Comparison of ENCODE assay signal across 10 cellular contexts in genomic region chrX:1165535-1166196, GRCh38. TPM values are rescaled to one million over a fixed set of nuclear protein-coding genes. Genes with fewer than 3 reads are reported as not detected.
DNase-seq lines count a peak whose midpoint lies in the region; TF ChIP-seq lines count a peak whose summit lies in the region.
"Had no signal": no experiment of that assay in that cellular context is flagged by ENCODE, and none has a peak within 500 bp of the region (broad histone marks: within the 10 kb centered on the region; RNA-seq: fewer than 3 reads in every experiment).

No MANE protein-coding gene starts in this region.

- H3K27me3 ChIP-seq in SJSA1 (replicated peaks): no peaks in the 10 kb centered on the region

- no peak overlapping the region for H3K27ac Mint-ChIP-seq in activated naive CD8-positive, alpha-beta T cell
- no peak overlapping the region for H3K27ac Mint-ChIP-seq in activated naive CD8-positive, alpha-beta T cell treated with anti-CD3 and anti-CD28 coated beads for 36 hours
- peak overlapping the region; percentile 81 for H3K27ac Mint-ChIP-seq in type B pancreatic cell

- DNase-seq in activated naive CD8-positive, alpha-beta T cell treated with anti-CD3 and anti-CD28 coated beads for 36 hours: no peak
- DNase-seq in SJSA1 (ENCODE audit: low read depth in 1 of 2, low spot score in 2 of 2): peak; percentile 17 to 18
- DNase-seq in fibroblast of pulmonary artery (ENCODE audit: low read depth): peak; percentile 12
- DNase-seq in type B pancreatic cell (ENCODE audit: extremely low spot score, unreplicated experiment): peak; percentile 49
- no peak for DNase-seq in NK-92 (lab: John Stamatoyannopoulos, UW; ENCODE audit: unreplicated experiment)
- no peak for DNase-seq in MV-4-11 (lab: John Stamatoyannopoulos, UW)
- DNase-seq in 8988T: no peak
- DNase-seq: C1 segment of cervical spinal cord had no signal

- no peak overlapping the region for H3K27ac ChIP-seq in SJSA1

- H3K4me1 ChIP-seq in SJSA1 (replicated peaks): no peaks in the 10 kb centered on the region

- H3K36me3 ChIP-seq in SJSA1: no peaks in the 10 kb centered on the region

- H3K4me1 Mint-ChIP-seq in activated naive CD8-positive, alpha-beta T cell (ENCODE audit: low read depth): peaks cover 25% of the 10 kb centered on the region
- peaks cover 7% of the 10 kb centered on the region for H3K4me1 Mint-ChIP-seq in activated naive CD8-positive, alpha-beta T cell treated with anti-CD3 and anti-CD28 coated beads for 36 hours
- H3K4me1 Mint-ChIP-seq in type B pancreatic cell (ENCODE audit: unreplicated experiment): peaks cover 13% of the 10 kb centered on the region

- no peaks in the 10 kb centered on the region for H3K9me3 Mint-ChIP-seq in activated naive CD8-positive, alpha-beta T cell (ENCODE audit: low read depth)
- peaks cover 1% of the 10 kb centered on the region for H3K9me3 Mint-ChIP-seq in activated naive CD8-positive, alpha-beta T cell treated with anti-CD3 and anti-CD28 coated beads for 36 hours
- H3K9me3 Mint-ChIP-seq in type B pancreatic cell: no peaks in the 10 kb centered on the region
- H3K9me3 Mint-ChIP-seq: IgD-negative memory B cell had no signal

- no peaks in the 10 kb centered on the region; the same call in none of the 2 replicates for H3K9me3 ChIP-seq in SJSA1 (replicated peaks)

- peaks cover 3% of the 10 kb centered on the region for H3K27me3 Mint-ChIP-seq in activated naive CD8-positive, alpha-beta T cell
- H3K27me3 Mint-ChIP-seq in activated naive CD8-positive, alpha-beta T cell treated with anti-CD3 and anti-CD28 coated beads for 36 hours: peaks cover 39% of the 10 kb centered on the region
- H3K27me3 Mint-ChIP-seq in type B pancreatic cell: peaks cover 23% of the 10 kb centered on the region

- no peak overlapping the region for H3K4me3 ChIP-seq in SJSA1
- no peak overlapping the region for H3K4me3 ChIP-seq in fibroblast of pulmonary artery (replicated peaks; ENCODE audit: low read depth, low read length)

- TF ChIP-seq CTCF in fibroblast of pulmonary artery (IDR thresholded peaks at IDR 0.05; ENCODE audit: low read length, missing control alignments) (no peak), type B pancreatic cell (conservative IDR thresholded peaks at IDR 0.05) (no peak)

- H3K36me3 Mint-ChIP-seq in activated naive CD8-positive, alpha-beta T cell: no peaks in the 10 kb centered on the region
- no peaks in the 10 kb centered on the region for H3K36me3 Mint-ChIP-seq in activated naive CD8-positive, alpha-beta T cell treated with anti-CD3 and anti-CD28 coated beads for 36 hours
- no peaks in the 10 kb centered on the region for H3K36me3 Mint-ChIP-seq in type B pancreatic cell
- H3K36me3 Mint-ChIP-seq: IgD-negative memory B cell had no signal

- peak overlapping the region; percentile 65 for H3K4me3 Mint-ChIP-seq in activated naive CD8-positive, alpha-beta T cell
- H3K4me3 Mint-ChIP-seq in activated naive CD8-positive, alpha-beta T cell treated with anti-CD3 and anti-CD28 coated beads for 36 hours: no peak overlapping the region
- H3K4me3 Mint-ChIP-seq in type B pancreatic cell: peak overlapping the region; percentile 78
- H3K4me3 Mint-ChIP-seq: IgD-negative memory B cell had no signal

RNA-seq across cellular contexts. Expression of gene CRLF2, which starts 46.8 kb away (rescaled TPM):
- total RNA-seq in activated naive CD8-positive, alpha-beta T cell treated with anti-CD3 and anti-CD28 coated beads for 36 hours: under 1 TPM; 0.40 to 0.52 TPM
- total RNA-seq in SJSA1 (2014; rRNA removed; shearing (Covaris generic)): not detected in 2 replicates
- total RNA-seq in type B pancreatic cell (ENCODE audit: low replicate concordance): not detected in 2 replicates

Comparison
In these comparisons a context has a peak if more than half of its experiments do, and no peak if none do; other contexts are left out.
1. DNase-seq: peak in SJSA1 (2 of 2), fibroblast of pulmonary artery (single experiment) and type B pancreatic cell (single experiment); none in activated naive CD8-positive, alpha-beta T cell treated with anti-CD3 and anti-CD28 coated beads for 36 hours (single experiment), NK-92 (single experiment), MV-4-11 (single experiment) and 8988T (single experiment).